11 cellular contexts compared by ENCODE assay signal in genomic region chr10:3107426-3107961, GRCh38. TPM values are rescaled to one million over a fixed set of nuclear protein-coding genes. Genes with fewer than 3 reads are reported as not detected.
DNase-seq lines count a peak whose midpoint lies in the region; ATAC-seq and TF ChIP-seq lines count a peak whose summit lies in the region.
"Had no signal": no experiment of that assay in that cellular context is flagged by ENCODE, and none has a peak within 500 bp of the region (broad histone marks: within the 10 kb centered on the region; RNA-seq: fewer than 3 reads in every experiment).

No MANE protein-coding gene starts in this region.

- POLR2A ChIA-PET in CD8-positive, alpha-beta memory T cell (lab: Charles Lee) = no interaction called here

- H3K4me3 Mint-ChIP-seq in CD8-positive, alpha-beta memory T cell = no peak overlapping the region

- DNase-seq in fibroblast of gingiva (ENCODE audit: low read depth) (peak; percentile 99), uterus (peak; percentile 57 to 75), NCI-H2227 treated with DMSO at 0.1 percent for 48 hours (lab: John Stamatoyannopoulos, UW) (no peak)
- DNase-seq in CD8-positive, alpha-beta memory T cell = no peak
- DNase-seq: effector memory CD4-positive, alpha-beta T cell; NCI-H1417 treated with DMSO at 0.1 percent for 48 hours; small intestine had no signal

- H3K9me3 ChIP-seq in muscle layer of duodenum (ENCODE audit: control insufficient read depth in 1 of 2, low read length in 2 of 2) = no peaks in the 10 kb centered on the region
- no peaks in the 10 kb centered on the region for H3K9me3 ChIP-seq in uterus
- H3K9me3 ChIP-seq in CD8-positive, alpha-beta memory T cell (ENCODE audit: low read length) = no peaks in the 10 kb centered on the region

- ATAC-seq in SK-N-SH treated with all-trans-retinoic acid at 6 μM for 48 hours (peak; percentile 87), HG03460 (IDR thresholded peaks at IDR 0.05; ENCODE audit: unreplicated experiment) (no peak)
- ATAC-seq: GM12878 had no signal

- H3K4me3 ChIP-seq in muscle layer of duodenum (ENCODE audit: low read depth in 1 of 2, low read length in 2 of 2) (no peak overlapping the region), uterus (no peak overlapping the region)
- no peak overlapping the region for H3K4me3 ChIP-seq in CD8-positive, alpha-beta memory T cell (ENCODE audit: low read length)
- H3K4me3 ChIP-seq: GM12878 had no signal

- intact Hi-C loops in uterus (cut with DNase I; ENCODE audit: low total_unique reads) = no loop called here

- no peaks in the 10 kb centered on the region for H3K4me1 Mint-ChIP-seq in CD8-positive, alpha-beta memory T cell

- no peak for TF ChIP-seq CTCF in uterus (IDR thresholded peaks at IDR 0.05)

- TF ChIP-seq POLR2A in uterus (IDR thresholded peaks at IDR 0.05) = no peak

- no peaks in the 10 kb centered on the region for H3K27me3 Mint-ChIP-seq in CD8-positive, alpha-beta memory T cell

- H3K4me1 ChIP-seq in muscle layer of duodenum (ENCODE audit: control insufficient read depth in 1 of 2, insufficient read depth in 2 of 2, low read length in 2 of 2) (no peaks in the 10 kb centered on the region), uterus (no peaks in the 10 kb centered on the region)
- H3K4me1 ChIP-seq in CD8-positive, alpha-beta memory T cell (ENCODE audit: insufficient read depth, low read length) = no peaks in the 10 kb centered on the region

- no peak overlapping the region for H3K27ac Mint-ChIP-seq in CD8-positive, alpha-beta memory T cell

- CTCF ChIA-PET in CD8-positive, alpha-beta memory T cell (lab: Charles Lee) = no interaction called here

- H3K27ac ChIP-seq in muscle layer of duodenum (ENCODE audit: low read length) = peak overlapping the region; percentile 27
- H3K27ac ChIP-seq in uterus = peak overlapping the region; percentile 21 to 37
- no peak overlapping the region for H3K27ac ChIP-seq in CD8-positive, alpha-beta memory T cell (ENCODE audit: low read depth, low read length)

- H3K36me3 Mint-ChIP-seq in CD8-positive, alpha-beta memory T cell = peaks cover 16 to 85% (median 23%) of the 10 kb centered on the region in 3 donors

- no peaks in the 10 kb centered on the region for H3K9me3 Mint-ChIP-seq in CD8-positive, alpha-beta memory T cell

- peaks cover 16 to 25% of the 10 kb centered on the region in 2 donors for H3K36me3 ChIP-seq in muscle layer of duodenum (ENCODE audit: control insufficient read depth in 1 of 2, insufficient read depth in 2 of 2, low read length in 2 of 2)
- H3K36me3 ChIP-seq in uterus = no peaks in the 10 kb centered on the region
- peaks cover 42% of the 10 kb centered on the region for H3K36me3 ChIP-seq in CD8-positive, alpha-beta memory T cell (ENCODE audit: insufficient read depth, low read length)

- H3K27me3 ChIP-seq in muscle layer of duodenum (ENCODE audit: low read depth, low read length) = no peaks in the 10 kb centered on the region
- no peaks in the 10 kb centered on the region for H3K27me3 ChIP-seq in uterus
- H3K27me3 ChIP-seq in CD8-positive, alpha-beta memory T cell (ENCODE audit: insufficient read depth, low read length, poor library complexity, severe bottlenecking) = no peaks in the 10 kb centered on the region

TF ChIP-seq in SK-N-SH treated with all-trans-retinoic acid at 6 μM for 48 hours, 23 proteins besides CTCF, POLR2A, EP300 and RAD21:
- no peak for TF ChIP-seq GLIS3 (CRISPR knock-in tag; IDR thresholded peaks at IDR 0.05)
- TF ChIP-seq BACH2 (CRISPR knock-in tag; IDR thresholded peaks at IDR 0.05; ENCODE audit: borderline replicate concordance) = no peak
- 0 out of 2 replicates have a peak, but pooled peaks have one; percentile 40 for TF ChIP-seq ZC3H10 (CRISPR knock-in tag; IDR thresholded peaks at IDR 0.05)
- TF ChIP-seq PPARA (CRISPR knock-in tag; IDR thresholded peaks at IDR 0.05; ENCODE audit: borderline replicate concordance) = no peak
- TF ChIP-seq ZFP3 (CRISPR knock-in tag; IDR thresholded peaks at IDR 0.05) = peak; percentile 80
- 0 out of 2 replicates have a peak, but pooled peaks have one; percentile 59 for TF ChIP-seq SNAI2 (CRISPR knock-in tag; IDR thresholded peaks at IDR 0.05)
- TF ChIP-seq CSDC2 (CRISPR knock-in tag; IDR thresholded peaks at IDR 0.05) = 0 out of 2 replicates have a peak, but pooled peaks have one; percentile 42

RNA-seq across cellular contexts. Expression of gene PFKP, which starts 40.1 kb away (rescaled TPM):
- total RNA-seq in uterus = 10 to 100 TPM; 22.9 to 74.5 (median 43.8) TPM
- 100 to 1,000 TPM; 180 to 187 TPM for total RNA-seq in CD8-positive, alpha-beta memory T cell
- 61.6 TPM for polyA plus RNA-seq in CD8-positive, alpha-beta memory T cell

Comparison
In these comparisons a context has a peak if more than half of its experiments do, and no peak if none do; other contexts are left out.
1. DNase-seq: peak in fibroblast of gingiva (single experiment) and uterus (2 of 2); none in CD8-positive, alpha-beta memory T cell (0 of 5) and NCI-H2227 treated with DMSO at 0.1 percent for 48 hours (single experiment).